Comparison of ENCODE assay signal across 10 cellular contexts in the genomic region with DNA sequence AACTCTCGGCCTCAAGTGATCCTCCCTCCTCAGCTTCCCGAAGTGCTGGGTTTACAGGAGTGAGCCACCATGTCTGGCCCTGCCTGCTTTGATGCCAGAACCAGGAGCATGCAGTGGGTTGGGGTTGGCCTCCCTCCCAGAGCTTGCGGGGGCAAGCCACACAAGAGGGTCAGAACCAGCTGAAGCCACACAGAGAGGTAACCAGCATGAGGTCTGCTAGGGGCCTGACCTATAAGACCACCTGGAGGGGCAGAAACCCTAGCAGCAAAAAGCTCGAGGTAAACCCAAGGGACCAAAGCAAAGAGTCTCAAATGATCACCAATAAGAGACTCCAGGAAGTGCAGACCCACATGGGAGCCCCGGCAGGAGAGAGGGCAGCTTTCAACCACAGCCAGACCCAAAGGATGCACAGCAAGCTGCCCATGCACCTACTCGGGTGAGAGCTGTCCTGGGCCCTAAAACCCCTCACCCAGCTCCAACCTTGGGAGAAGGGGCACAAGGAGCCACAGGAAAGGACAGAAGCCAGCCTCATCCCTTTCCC.
DNase-seq lines count a peak whose midpoint lies in the region; ATAC-seq, FAIRE-seq and TF ChIP-seq lines count a peak whose summit lies in the region.
"Had no signal": no experiment of that assay in that cellular context is flagged by ENCODE, and none has a peak within 500 bp of the region (broad histone marks: within the 10 kb centered on the region; RNA-seq: fewer than 3 reads in every experiment).

No MANE protein-coding gene starts in this region.

- H3K36me3 ChIP-seq in HepG2 (replicated peaks in 1 of 2; ENCODE audit: control insufficient read depth in 1 of 2, insufficient read depth in 2 of 2, low read length in 2 of 2) (no peaks in the 10 kb centered on the region), thoracic aorta (no peaks in the 10 kb centered on the region)

- no peaks in the 10 kb centered on the region for H3K9me3 Mint-ChIP-seq in activated CD4-positive, alpha-beta T cell treated with anti-CD3 and anti-CD28 coated beads for 36 hours (ENCODE audit: low read depth)
- no peaks in the 10 kb centered on the region for H3K9me3 Mint-ChIP-seq in activated naive CD8-positive, alpha-beta T cell treated with anti-CD3 and anti-CD28 coated beads, Interleukin-2, amount 50 U/mL, for 24 hours

- H3K4me1 ChIP-seq in HepG2 (ENCODE audit: insufficient read depth, low read length) (peaks cover 27% of the 10 kb centered on the region), thoracic aorta (ENCODE audit: control insufficient read depth in 1 of 2, low read depth in 2 of 2) (peaks cover 21 to 50% of the 10 kb centered on the region in 2 donors)

- intact Hi-C loops in activated CD4-positive, alpha-beta T cell treated with anti-CD3 and anti-CD28 coated beads for 36 hours (cut with DNase I, micrococcal nuclease) = no loop called here
- intact Hi-C loops in HepG2 (cut with micrococcal nuclease; ENCODE audit: unreplicated experiment) = no loop called here

- H4K20me1 ChIP-seq in HepG2 (ENCODE audit: insufficient read depth, low read length) = no peaks in the 10 kb centered on the region

- H3K79me2 ChIP-seq in HepG2 (ENCODE audit: insufficient read depth, low read length) = no peaks in the 10 kb centered on the region

- H3K4me3 Mint-ChIP-seq in activated CD4-positive, alpha-beta T cell treated with anti-CD3 and anti-CD28 coated beads for 36 hours = peak overlapping the region; percentile 47
- H3K4me3 Mint-ChIP-seq in activated naive CD8-positive, alpha-beta T cell treated with anti-CD3 and anti-CD28 coated beads, Interleukin-2, amount 50 U/mL, for 24 hours = peak overlapping the region; percentile 57

- DNase-seq in activated CD4-positive, alpha-beta T cell treated with anti-CD3 and anti-CD28 coated beads for 36 hours = no peak
- DNase-seq in activated CD4-positive, alpha-beta T cell treated with anti-CD3 and anti-CD28 coated beads for 48 hours = no peak
- no peak for DNase-seq in activated naive CD8-positive, alpha-beta T cell treated with anti-CD3 and anti-CD28 coated beads, Interleukin-2, amount 50 U/mL, for 24 hours
- no peak for DNase-seq in HepG2 (ENCODE audit: low spot score)
- no peak for DNase-seq in thoracic aorta (ENCODE audit: low spot score)
- no peak for DNase-seq in EL
- no peak for DNase-seq in HTR-8/SVneo (ENCODE audit: insufficient read length, low spot score)
- DNase-seq: OCI-M1; stimulated activated naive CD4-positive, alpha-beta T cell had no signal

- CTCF ChIA-PET in activated CD4-positive, alpha-beta T cell treated with anti-CD3 and anti-CD28 coated beads for 36 hours (lab: Charles Lee) = interaction anchor here (0.5 to 1.3 kb wide), 6 partner anchors 8 to 117 kb away, joined by 3 to 4 read pairs (median 3); no protein-coding TSS in a partner anchor
- CTCF ChIA-PET in HepG2 (lab: Yijun Ruan, JAX; ENCODE audit: low intra/inter-chr PET ratio, low total read pairs) = no interaction called here

- TF ChIP-seq CTCF in HepG2 (CRISPR knock-in tag; IDR thresholded peaks at IDR 0.05) = no peak
- no peak for TF ChIP-seq CTCF in thoracic aorta (IDR thresholded peaks at IDR 0.05)

- H3K9ac ChIP-seq in HepG2 (ENCODE audit: insufficient read depth, low read depth, low read length) = no peak overlapping the region

- H3K27me3 ChIP-seq in HepG2 (ENCODE audit: control insufficient read depth in 1 of 2, insufficient read depth in 2 of 2, low read length in 2 of 2) (no peaks in the 10 kb centered on the region), thoracic aorta (replicated peaks; ENCODE audit: insufficient read depth) (no peaks in the 10 kb centered on the region)

- peaks cover 63% of the 10 kb centered on the region for H3K4me1 Mint-ChIP-seq in activated CD4-positive, alpha-beta T cell treated with anti-CD3 and anti-CD28 coated beads for 36 hours
- peaks cover 61% of the 10 kb centered on the region for H3K4me1 Mint-ChIP-seq in activated naive CD8-positive, alpha-beta T cell treated with anti-CD3 and anti-CD28 coated beads, Interleukin-2, amount 50 U/mL, for 24 hours

- H3K36me3 Mint-ChIP-seq in activated CD4-positive, alpha-beta T cell treated with anti-CD3 and anti-CD28 coated beads for 36 hours (ENCODE audit: low read depth) = no peaks in the 10 kb centered on the region
- no peaks in the 10 kb centered on the region for H3K36me3 Mint-ChIP-seq in activated naive CD8-positive, alpha-beta T cell treated with anti-CD3 and anti-CD28 coated beads, Interleukin-2, amount 50 U/mL, for 24 hours (ENCODE audit: low read depth)

- WGBS in HepG2 (ENCODE audit: low lambda C conversion rate) = 56% methylated on average over 6 of the region's 6 CpGs

- H3K27ac ChIP-seq in HepG2 (ENCODE audit: extremely low read length, insufficient read depth, low read length) (no peak overlapping the region), thoracic aorta (peak overlapping the region; percentile 86 to 99)

- no peak for ATAC-seq in activated CD4-positive, alpha-beta T cell treated with anti-CD3 and anti-CD28 coated beads for 36 hours
- no peak for ATAC-seq in activated naive CD8-positive, alpha-beta T cell treated with anti-CD3 and anti-CD28 coated beads, Interleukin-2, amount 50 U/mL, for 24 hours
- no peak for ATAC-seq in HepG2
- ATAC-seq in thoracic aorta (ENCODE audit: insufficient number of reproducible peaks, low FRiP score, low read depth) = no peak
- ATAC-seq in HG02852 (IDR thresholded peaks at IDR 0.05; ENCODE audit: unreplicated experiment) = no peak

- no peak overlapping the region for H3K4me2 ChIP-seq in HepG2 (ENCODE audit: low read depth, low read length)

- peak overlapping the region; percentile 97 for H3K27ac Mint-ChIP-seq in activated CD4-positive, alpha-beta T cell treated with anti-CD3 and anti-CD28 coated beads for 36 hours
- peak overlapping the region; percentile 92 for H3K27ac Mint-ChIP-seq in activated naive CD8-positive, alpha-beta T cell treated with anti-CD3 and anti-CD28 coated beads, Interleukin-2, amount 50 U/mL, for 24 hours

- no peaks in the 10 kb centered on the region for H3K27me3 Mint-ChIP-seq in activated CD4-positive, alpha-beta T cell treated with anti-CD3 and anti-CD28 coated beads for 36 hours
- H3K27me3 Mint-ChIP-seq in activated naive CD8-positive, alpha-beta T cell treated with anti-CD3 and anti-CD28 coated beads, Interleukin-2, amount 50 U/mL, for 24 hours = no peaks in the 10 kb centered on the region

- H3K9me3 ChIP-seq in HepG2 (ENCODE audit: low read length) (no peaks in the 10 kb centered on the region), thoracic aorta (no peaks in the 10 kb centered on the region)

- in situ Hi-C loops in HepG2 (cut with HindIII; ENCODE audit: extremely low pct_ligation_motif_present, low pct_unique_long_range_greater_than_20kb) = no loop called here

- TF ChIP-seq EP300 in HepG2 (IDR thresholded peaks at IDR 0.05; ENCODE audit: low read depth in 2 of 2, low read length in 2 of 2) (no peak), HepG2 (CRISPR knock-in tag; IDR thresholded peaks at IDR 0.05; ENCODE audit: borderline replicate concordance) (no peak)

- no peak for TF ChIP-seq POLR2A in HepG2 (IDR thresholded peaks at IDR 0.05; ENCODE audit: insufficient read depth in 1 of 2, low read depth in 2 of 2, low read length in 2 of 2)

- BruUV-seq in HepG2 (replicated peaks; lab: Mats Ljungman, UMichigan) = no TSS peak

- no peak overlapping the region for H2AFZ ChIP-seq in HepG2 (ENCODE audit: low read length)

- TF ChIP-seq RAD21 in HepG2 (CRISPR knock-in tag; IDR thresholded peaks at IDR 0.05) = no peak

- H3K4me3 ChIP-seq in HepG2 (replicated peaks in 1 of 3; ENCODE audit: insufficient read depth in 1 of 3, low read depth in 2 of 3, low read length in 3 of 3) (no peak overlapping the region), thoracic aorta (peak overlapping the region; percentile 26)

- FAIRE-seq in HepG2 (lab: Jason Lieb, UNC) (no peak), HTR-8/SVneo (lab: Jason Lieb, UNC) (no peak)

- POLR2A ChIA-PET in activated CD4-positive, alpha-beta T cell treated with anti-CD3 and anti-CD28 coated beads for 36 hours (lab: Charles Lee) = interaction anchor here (1.0 to 2.1 kb wide), 5 partner anchors 32 to 323 kb away, joined by 4 to 7 read pairs (median 5); no protein-coding TSS in a partner anchor
- POLR2A ChIA-PET in HepG2 (lab: Yijun Ruan, JAX) = interaction anchor here (0.6 to 3.0 kb wide), 7 partner anchors 9 to 202 kb away, joined by 3 to 13 read pairs (median 3); no protein-coding TSS in a partner anchor

TF ChIP-seq in HepG2, 621 proteins besides CTCF, POLR2A, EP300 and RAD21 (continues in another document):
- TF ChIP-seq ZNF616 (CRISPR knock-in tag; IDR thresholded peaks at IDR 0.05; ENCODE audit: low read depth) (no peak), ZNF629 (CRISPR knock-in tag; conservative IDR thresholded peaks at IDR 0.05) (no peak), ZNF768 (CRISPR knock-in tag; IDR thresholded peaks at IDR 0.05) (peak; percentile 37; the same call in 1 of the 2 replicates), ZEB1 (IDR thresholded peaks at IDR 0.05; ENCODE audit: insufficient replicate concordance, low read depth) (no peak)
- TF ChIP-seq, protein P1, sequence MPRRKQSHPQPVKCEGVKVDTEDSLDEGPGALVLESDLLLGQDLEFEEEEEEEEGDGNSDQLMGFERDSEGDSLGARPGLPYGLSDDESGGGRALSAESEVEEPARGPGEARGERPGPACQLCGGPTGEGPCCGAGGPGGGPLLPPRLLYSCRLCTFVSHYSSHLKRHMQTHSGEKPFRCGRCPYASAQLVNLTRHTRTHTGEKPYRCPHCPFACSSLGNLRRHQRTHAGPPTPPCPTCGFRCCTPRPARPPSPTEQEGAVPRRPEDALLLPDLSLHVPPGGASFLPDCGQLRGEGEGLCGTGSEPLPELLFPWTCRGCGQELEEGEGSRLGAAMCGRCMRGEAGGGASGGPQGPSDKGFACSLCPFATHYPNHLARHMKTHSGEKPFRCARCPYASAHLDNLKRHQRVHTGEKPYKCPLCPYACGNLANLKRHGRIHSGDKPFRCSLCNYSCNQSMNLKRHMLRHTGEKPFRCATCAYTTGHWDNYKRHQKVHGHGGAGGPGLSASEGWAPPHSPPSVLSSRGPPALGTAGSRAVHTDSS (CRISPR knock-in tag; conservative IDR thresholded peaks at IDR 0.05) = no peak
